8 cellular contexts compared by ENCODE assay signal in genomic region chr15:81301815-81302399, GRCh38. TPM values are rescaled to one million over a fixed set of nuclear protein-coding genes. Genes with fewer than 3 reads are reported as not detected.
DNase-seq lines count a peak whose midpoint lies in the region; ATAC-seq and TF ChIP-seq lines count a peak whose summit lies in the region.

No MANE protein-coding gene starts in this region.

- TF ChIP-seq CTCF in MM.1S (IDR thresholded peaks at IDR 0.05; ENCODE audit: low read length) (no peak), vagina (IDR thresholded peaks at IDR 0.05) (no peak)

- peak overlapping the region; percentile 89 for H3K27ac ChIP-seq in MM.1S (ENCODE audit: low read length)
- no peak overlapping the region for H3K27ac ChIP-seq in vagina

- peaks cover 58% of the 10 kb centered on the region for H3K4me1 ChIP-seq in MM.1S (ENCODE audit: low read length)
- peaks cover 39% of the 10 kb centered on the region for H3K4me1 ChIP-seq in vagina

- intact Hi-C loops in vagina (cut with DNase I): no loop called here

- TF ChIP-seq POLR2A in vagina (IDR thresholded peaks at IDR 0.05): no peak

- peak; percentile 60 for DNase-seq in MM.1S
- DNase-seq in globus pallidus (ENCODE audit: low spot score): peak; percentile 54
- DNase-seq in OCI-M2 (lab: John Stamatoyannopoulos, UW; ENCODE audit: unreplicated experiment): no peak
- no peak for DNase-seq in vagina (ENCODE audit: extremely low spot score in 2 of 2)
- no peak for DNase-seq in KG1 (lab: John Stamatoyannopoulos, UW)
- DNase-seq in NCI-H1694 (lab: John Stamatoyannopoulos, UW): no peak

- peak overlapping the region; percentile 84 for H3K4me2 ChIP-seq in MM.1S (ENCODE audit: low read depth, low read length)

- peaks cover 60% of the 10 kb centered on the region for H3F3A ChIP-seq in MM.1S (ENCODE audit: insufficient read depth, low read length)

- peak overlapping the region; percentile 76 for H3K9ac ChIP-seq in MM.1S (ENCODE audit: low read length)

- H3K36me3 ChIP-seq in MM.1S (replicated peaks; ENCODE audit: insufficient read depth, low read length) (peaks cover 2% of the 10 kb centered on the region), vagina (peaks cover 0 to 33% of the 10 kb centered on the region in 2 donors)

- no peaks in the 10 kb centered on the region for H3K27me3 ChIP-seq in MM.1S (replicated peaks; ENCODE audit: insufficient read depth, low read length)
- no peaks in the 10 kb centered on the region for H3K27me3 ChIP-seq in vagina

- no peak overlapping the region for H2AFZ ChIP-seq in MM.1S (ENCODE audit: low read length)

- H3K79me2 ChIP-seq in MM.1S (ENCODE audit: low read length): peaks cover 94% of the 10 kb centered on the region

- peak; percentile 57 for ATAC-seq in GM18519 (IDR thresholded peaks at IDR 0.05; ENCODE audit: low FRiP score, unreplicated experiment)
- peak; percentile 79 for ATAC-seq in GM21576 (IDR thresholded peaks at IDR 0.05; ENCODE audit: unreplicated experiment)

- H3K4me3 ChIP-seq in MM.1S (ENCODE audit: low read length) (peak overlapping the region; percentile 77; the same call in 1 of the 2 replicates), vagina (no peak overlapping the region)

- H3K9me2 ChIP-seq in MM.1S (replicated peaks; ENCODE audit: insufficient read depth, low read length): no peaks in the 10 kb centered on the region

- no peaks in the 10 kb centered on the region for H3K9me3 ChIP-seq in MM.1S (replicated peaks; ENCODE audit: insufficient read depth, low read length)
- no peaks in the 10 kb centered on the region for H3K9me3 ChIP-seq in vagina

- no peaks in the 10 kb centered on the region for H4K20me1 ChIP-seq in MM.1S (ENCODE audit: insufficient read depth, low read length)

RNA-seq across cellular contexts. Expression of gene STARD5, which starts 22.0 kb away (rescaled TPM):
- total RNA-seq in vagina: 28.0 TPM

Comparison
In these comparisons a context has a peak if more than half of its experiments do, and no peak if none do; other contexts are left out.
1. DNase-seq: peak in MM.1S (single experiment) and globus pallidus (single experiment); none in OCI-M2 (single experiment), vagina (0 of 2), KG1 (single experiment) and NCI-H1694 (single experiment).